Comparison of ENCODE assay signal across 21 cellular contexts in genomic region chr2:120743657-120744056, GRCh38. TPM values are rescaled to one million over a fixed set of nuclear protein-coding genes. Genes with fewer than 3 reads are reported as not detected.
"Had no signal": no experiment of that assay in that cellular context is flagged by ENCODE, and none has a peak within 500 bp of the region (broad histone marks: within the 10 kb centered on the region; RNA-seq: fewer than 3 reads in every experiment).

No MANE protein-coding gene starts in this region.

- H3K4me3 ChIP-seq: heart right ventricle, mucosa of descending colon, sigmoid colon, thyroid gland had no signal

- DNase-seq: activated CD4-positive, alpha-beta T cell treated with anti-CD3 and anti-CD28 coated beads for 48 hours; activated CD4-positive, CD25-positive, alpha-beta regulatory T cell; activated effector memory CD4-positive, alpha-beta T cell treated with anti-CD3 and anti-CD28 coated beads, Interleukin-2, amount 50 U/mL, for 16 hours; activated naive CD4-positive, alpha-beta T cell treated with anti-CD3 and anti-CD28 coated beads, Interleukin-2, amount 10 ng/mL, durations not matched to agents 7 days and 5 days; activated T-cell treated with anti-CD3 and anti-CD28 coated beads, Interleukin-2, amount 50 U/mL, for 72 hours; amygdala; cerebellar nuclear complex; foreskin fibroblast; islet precursor cell; left colon; mesenchymal stem cell; mucosa of descending colon; nephron progenitor cell; sigmoid colon; stimulated activated CD4-positive, alpha-beta T cell treated with anti-CD3 and anti-CD28 coated beads, Interleukin-4, amount 100 ng/mL, for 1 hour; stimulated activated naive CD8-positive, alpha-beta T cell treated with anti-CD3 and anti-CD28 coated beads, Interleukin-15, Interleukin-2, amounts not matched to agents 100 U/mL and 50 U/mL, for 24 hours; T1000; thyroid gland had no signal

- H3K27ac ChIP-seq: heart right ventricle, sigmoid colon, thyroid gland had no signal

- H3K36me3 Mint-ChIP-seq: activated naive CD4-positive, alpha-beta T cell treated with anti-CD3 and anti-CD28 coated beads, Interleukin-2, amount 10 ng/mL, durations not matched to agents 7 days and 5 days had no signal

- FAIRE-seq: endometrium had no signal

- H3K9me3 ChIP-seq: heart right ventricle, mucosa of descending colon, sigmoid colon, thyroid gland had no signal

- H3K4me3 Mint-ChIP-seq: activated naive CD4-positive, alpha-beta T cell treated with anti-CD3 and anti-CD28 coated beads, Interleukin-2, amount 10 ng/mL, durations not matched to agents 7 days and 5 days; activated T-cell treated with anti-CD3 and anti-CD28 coated beads, Interleukin-2, amount 50 U/mL, for 72 hours; nephron progenitor cell; T-helper 1 cell treated with Interleukin-12 subunit alpha and Interleukin-12 subunit beta and Interleukin-4 antibody, amounts not matched to agents 30 μg/mL and 1 μg/mL, for 36 hours had no signal

- H3K27ac Mint-ChIP-seq: activated naive CD4-positive, alpha-beta T cell treated with anti-CD3 and anti-CD28 coated beads, Interleukin-2, amount 10 ng/mL, durations not matched to agents 7 days and 5 days; activated T-cell treated with anti-CD3 and anti-CD28 coated beads, Interleukin-2, amount 50 U/mL, for 72 hours; nephron progenitor cell; T-helper 1 cell treated with Interleukin-12 subunit alpha and Interleukin-12 subunit beta and Interleukin-4 antibody, amounts not matched to agents 30 μg/mL and 1 μg/mL, for 36 hours had no signal

- ATAC-seq: activated T-cell treated with anti-CD3 and anti-CD28 coated beads, Interleukin-2, amount 50 U/mL, for 72 hours; heart right ventricle; left colon; mucosa of descending colon; stimulated activated naive CD8-positive, alpha-beta T cell treated with anti-CD3 and anti-CD28 coated beads, Interleukin-15, Interleukin-2, amounts not matched to agents 100 U/mL and 50 U/mL, for 24 hours had no signal

- H3K36me3 ChIP-seq: heart right ventricle, sigmoid colon, thyroid gland had no signal

- H3K27me3 ChIP-seq: thyroid gland had no signal

- H3K9me3 Mint-ChIP-seq: activated naive CD4-positive, alpha-beta T cell treated with anti-CD3 and anti-CD28 coated beads, Interleukin-2, amount 10 ng/mL, durations not matched to agents 7 days and 5 days; activated T-cell treated with anti-CD3 and anti-CD28 coated beads, Interleukin-2, amount 50 U/mL, for 72 hours; nephron progenitor cell; T-helper 1 cell treated with Interleukin-12 subunit alpha and Interleukin-12 subunit beta and Interleukin-4 antibody, amounts not matched to agents 30 μg/mL and 1 μg/mL, for 36 hours had no signal

- H3K4me1 Mint-ChIP-seq: activated naive CD4-positive, alpha-beta T cell treated with anti-CD3 and anti-CD28 coated beads, Interleukin-2, amount 10 ng/mL, durations not matched to agents 7 days and 5 days had no signal

RNA-seq across cellular contexts. Expression of gene GLI2, which starts 8.0 kb away (rescaled TPM):
- total RNA-seq: activated T-cell treated with anti-CD3 and anti-CD28 coated beads, Interleukin-2, amount 50 U/mL, for 72 hours had no signal
